8 cellular contexts compared by ENCODE assay signal in genomic region chr16:68287276-68288251, GRCh38. TPM values are rescaled to one million over a fixed set of nuclear protein-coding genes. Genes with fewer than 3 reads are reported as not detected.
DNase-seq lines count a peak whose midpoint lies in the region; ATAC-seq and TF ChIP-seq lines count a peak whose summit lies in the region.

No MANE protein-coding gene starts in this region.

- no peak for ATAC-seq in stimulated activated memory B cell treated with anti-CD40 and anti-IgM and Interleukin-4, amounts not matched to agents 10 μg/mL and 1 μg/mL and 100 μg/mL, for 72 hours
- ATAC-seq in GM21786 (IDR thresholded peaks at IDR 0.05; ENCODE audit: unreplicated experiment) (no peak), GM19351 (IDR thresholded peaks at IDR 0.05; ENCODE audit: unreplicated experiment) (no peak)

- H3K36me3 Mint-ChIP-seq in HFFc6 (ENCODE audit: low read depth), result peaks cover 57% of the 10 kb centered on the region
- H3K36me3 Mint-ChIP-seq in activated CD4-positive, alpha-beta T cell treated with anti-CD3 and anti-CD28 coated beads, Interleukin-2, amount 10 ng/mL, durations not matched to agents 7 days and 5 days (ENCODE audit: low read depth), result peaks cover 70% of the 10 kb centered on the region
- peaks cover 57% of the 10 kb centered on the region for H3K36me3 Mint-ChIP-seq in stimulated activated memory B cell treated with anti-CD40 and anti-IgM and Interleukin-4, amounts not matched to agents 10 μg/mL and 1 μg/mL and 100 μg/mL, for 72 hours

- peak overlapping the region; percentile 49 for H3K4me3 Mint-ChIP-seq in HFFc6
- peak overlapping the region; percentile 72 for H3K4me3 Mint-ChIP-seq in activated CD4-positive, alpha-beta T cell treated with anti-CD3 and anti-CD28 coated beads, Interleukin-2, amount 10 ng/mL, durations not matched to agents 7 days and 5 days
- peak overlapping the region; percentile 18 for H3K4me3 Mint-ChIP-seq in stimulated activated memory B cell treated with anti-CD40 and anti-IgM and Interleukin-4, amounts not matched to agents 10 μg/mL and 1 μg/mL and 100 μg/mL, for 72 hours

- peak; percentile 95 for DNase-seq in HFFc6
- peak; percentile 65 for DNase-seq in activated CD4-positive, alpha-beta T cell treated with anti-CD3 and anti-CD28 coated beads, Interleukin-2, amount 10 ng/mL, durations not matched to agents 7 days and 5 days
- DNase-seq in fibroblast of the conjunctiva (ENCODE audit: low read depth), result peak; percentile 88
- DNase-seq in iPS-NIHi11 (ENCODE audit: low spot score), result no peak
- DNase-seq in NAMALWA (ENCODE audit: low spot score), result no peak

- CTCF ChIA-PET in activated CD4-positive, alpha-beta T cell treated with anti-CD3 and anti-CD28 coated beads, Interleukin-2, amount 10 ng/mL, durations not matched to agents 7 days and 5 days (lab: Charles Lee), result interaction anchor here (1.1 to 8.9 kb wide), 8 partner anchors 9 to 196 kb away, joined by 3 to 54 read pairs (median 6); partner anchors contain the start of genes PRMT7, SLC7A6 and SLC7A6OS

- peaks cover 4% of the 10 kb centered on the region; the same call in 1 of the 2 replicates for H3K27me3 Mint-ChIP-seq in HFFc6 (ENCODE audit: insufficient read depth)
- H3K27me3 Mint-ChIP-seq in activated CD4-positive, alpha-beta T cell treated with anti-CD3 and anti-CD28 coated beads, Interleukin-2, amount 10 ng/mL, durations not matched to agents 7 days and 5 days, result no peaks in the 10 kb centered on the region
- no peaks in the 10 kb centered on the region for H3K27me3 Mint-ChIP-seq in stimulated activated memory B cell treated with anti-CD40 and anti-IgM and Interleukin-4, amounts not matched to agents 10 μg/mL and 1 μg/mL and 100 μg/mL, for 72 hours

- no peaks in the 10 kb centered on the region for H3K9me3 Mint-ChIP-seq in HFFc6
- no peaks in the 10 kb centered on the region for H3K9me3 Mint-ChIP-seq in activated CD4-positive, alpha-beta T cell treated with anti-CD3 and anti-CD28 coated beads, Interleukin-2, amount 10 ng/mL, durations not matched to agents 7 days and 5 days
- no peaks in the 10 kb centered on the region for H3K9me3 Mint-ChIP-seq in stimulated activated memory B cell treated with anti-CD40 and anti-IgM and Interleukin-4, amounts not matched to agents 10 μg/mL and 1 μg/mL and 100 μg/mL, for 72 hours

- H3K27ac Mint-ChIP-seq in HFFc6, result peak overlapping the region; percentile 95
- peak overlapping the region; percentile 83 for H3K27ac Mint-ChIP-seq in activated CD4-positive, alpha-beta T cell treated with anti-CD3 and anti-CD28 coated beads, Interleukin-2, amount 10 ng/mL, durations not matched to agents 7 days and 5 days
- peak overlapping the region; percentile 75 for H3K27ac Mint-ChIP-seq in stimulated activated memory B cell treated with anti-CD40 and anti-IgM and Interleukin-4, amounts not matched to agents 10 μg/mL and 1 μg/mL and 100 μg/mL, for 72 hours

- no peak for TF ChIP-seq CTCF in HFFc6 (IDR thresholded peaks at IDR 0.05)

- H3K4me1 Mint-ChIP-seq in HFFc6 (ENCODE audit: low read depth), result peaks cover 61% of the 10 kb centered on the region
- peaks cover 97% of the 10 kb centered on the region for H3K4me1 Mint-ChIP-seq in activated CD4-positive, alpha-beta T cell treated with anti-CD3 and anti-CD28 coated beads, Interleukin-2, amount 10 ng/mL, durations not matched to agents 7 days and 5 days
- peaks cover 80% of the 10 kb centered on the region for H3K4me1 Mint-ChIP-seq in stimulated activated memory B cell treated with anti-CD40 and anti-IgM and Interleukin-4, amounts not matched to agents 10 μg/mL and 1 μg/mL and 100 μg/mL, for 72 hours

- POLR2A ChIA-PET in activated CD4-positive, alpha-beta T cell treated with anti-CD3 and anti-CD28 coated beads, Interleukin-2, amount 10 ng/mL, durations not matched to agents 7 days and 5 days (lab: Charles Lee), result no interaction called here

RNA-seq across cellular contexts. Expression of gene SLC7A6OS, which starts 23.2 kb away (rescaled TPM):
- 10 to 100 TPM; 10.5 to 16.2 (median 13.7) TPM for total RNA-seq in HFFc6 (2021; fragmentation: NEBNext Ultra II Directional; extraction: Animal tissue kit (Norgen Biotek cat#: 25700))
- total RNA-seq in activated CD4-positive, alpha-beta T cell treated with anti-CD3 and anti-CD28 coated beads, Interleukin-2, amount 10 ng/mL, durations not matched to agents 7 days and 5 days, result 10 to 100 TPM; 25.9 to 28.6 TPM

RNA-seq across cellular contexts. Expression of gene SLC7A6, which starts 23.2 kb away (rescaled TPM):
- 10 to 100 TPM; 46.1 to 56.6 (median 50.8) TPM for total RNA-seq in HFFc6 (2021; fragmentation: NEBNext Ultra II Directional; extraction: Animal tissue kit (Norgen Biotek cat#: 25700))
- total RNA-seq in activated CD4-positive, alpha-beta T cell treated with anti-CD3 and anti-CD28 coated beads, Interleukin-2, amount 10 ng/mL, durations not matched to agents 7 days and 5 days, result 100 to 1,000 TPM; 116 to 130 TPM

RNA-seq across cellular contexts. Expression of gene PRMT7, which starts 23.3 kb away (rescaled TPM):
- total RNA-seq in HFFc6 (2021; fragmentation: NEBNext Ultra II Directional; extraction: Animal tissue kit (Norgen Biotek cat#: 25700)), result 10 to 100 TPM; 32.1 to 37.7 (median 36.4) TPM
- 10 to 100 TPM; 76.9 TPM for total RNA-seq in activated CD4-positive, alpha-beta T cell treated with anti-CD3 and anti-CD28 coated beads, Interleukin-2, amount 10 ng/mL, durations not matched to agents 7 days and 5 days

RNA-seq across cellular contexts. Expression of gene PLA2G15, which starts 42.4 kb away (rescaled TPM):
- 10 to 100 TPM; 40.1 to 47.4 (median 44.4) TPM for total RNA-seq in HFFc6 (2021; fragmentation: NEBNext Ultra II Directional; extraction: Animal tissue kit (Norgen Biotek cat#: 25700))
- total RNA-seq in activated CD4-positive, alpha-beta T cell treated with anti-CD3 and anti-CD28 coated beads, Interleukin-2, amount 10 ng/mL, durations not matched to agents 7 days and 5 days, result 10 to 100 TPM in 1 of 2 experiments, 1 to 10 TPM in 1; 8.4 to 10.1 TPM

RNA-seq across cellular contexts. Expression of gene ESRP2, which starts 51.6 kb away (rescaled TPM):
- total RNA-seq in HFFc6 (2021; fragmentation: NEBNext Ultra II Directional; extraction: Animal tissue kit (Norgen Biotek cat#: 25700)), result under 1 TPM in 4 of 6 experiments, not detected in 2; 0.05 to 0.14 (median 0.10) TPM
- total RNA-seq in activated CD4-positive, alpha-beta T cell treated with anti-CD3 and anti-CD28 coated beads, Interleukin-2, amount 10 ng/mL, durations not matched to agents 7 days and 5 days, result under 1 TPM in 1 of 2 experiments, not detected in 1; 0.08 TPM

Comparison
In these comparisons a context has a peak if more than half of its experiments do, and no peak if none do; other contexts are left out.
1. DNase-seq: peak in HFFc6 (single experiment), activated CD4-positive, alpha-beta T cell treated with anti-CD3 and anti-CD28 coated beads, Interleukin-2, amount 10 ng/mL, durations not matched to agents 7 days and 5 days (single experiment) and fibroblast of the conjunctiva (single experiment); none in iPS-NIHi11 (single experiment) and NAMALWA (single experiment).
2. H3K4me3 Mint-ChIP-seq: peak in every context shown above with its lines; median percentile 72 in activated CD4-positive, alpha-beta T cell treated with anti-CD3 and anti-CD28 coated beads, Interleukin-2, amount 10 ng/mL, durations not matched to agents 7 days and 5 days; 49 in HFFc6; 18 in stimulated activated memory B cell treated with anti-CD40 and anti-IgM and Interleukin-4, amounts not matched to agents 10 μg/mL and 1 μg/mL and 100 μg/mL, for 72 hours.
3. Peak in every context shown above with its lines, with median percentiles within 50 percentile points of each other: H3K27ac Mint-ChIP-seq.